In the genomic region with DNA sequence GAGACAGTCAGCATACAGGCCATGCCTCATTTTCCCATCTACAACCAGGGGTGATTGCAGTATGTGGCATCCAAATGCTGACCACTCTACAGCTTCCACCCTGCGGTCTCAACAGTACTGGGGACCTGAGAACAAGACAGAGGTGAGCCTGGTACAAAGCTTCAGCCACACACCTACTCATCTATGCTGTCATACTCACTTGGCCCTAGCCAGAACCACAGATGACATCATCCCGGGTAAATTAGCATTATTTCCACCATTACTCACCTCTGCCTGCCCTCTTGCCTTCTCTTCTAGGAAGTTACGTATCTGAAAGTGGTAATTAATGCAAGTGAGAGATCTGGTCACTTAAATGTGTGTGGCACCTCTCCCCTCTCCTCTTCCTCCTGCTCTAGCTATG, we compare ENCODE assay signal across 1 cellular context.
TF ChIP-seq lines count a peak whose summit lies in the region.

No MANE protein-coding gene starts in this region.

TF ChIP-seq in K562, 482 proteins besides CTCF, POLR2A, EP300 and RAD21 (continued from another document):
- TF ChIP-seq, protein P1, sequence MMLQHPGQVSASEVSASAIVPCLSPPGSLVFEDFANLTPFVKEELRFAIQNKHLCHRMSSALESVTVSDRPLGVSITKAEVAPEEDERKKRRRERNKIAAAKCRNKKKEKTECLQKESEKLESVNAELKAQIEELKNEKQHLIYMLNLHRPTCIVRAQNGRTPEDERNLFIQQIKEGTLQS (IDR thresholded peaks at IDR 0.05): peak; percentile 51; the same call in 1 of the 2 replicates
- TF ChIP-seq, protein P1 (CRISPR knock-in tag; conservative IDR thresholded peaks at IDR 0.05): no peak
TF ChIP-seq in K562: peak in this region for 1.
